26 cellular contexts compared by ENCODE assay signal in genomic region chr21:41160036-41160435, GRCh38.
"Had no signal": no experiment of that assay in that cellular context is flagged by ENCODE, and none has a peak within 500 bp of the region (broad histone marks: within the 10 kb centered on the region; RNA-seq: fewer than 3 reads in every experiment).

No MANE protein-coding gene starts in this region.

- H3K9me3 Mint-ChIP-seq: activated CD4-positive, alpha-beta memory T cell treated with anti-CD3 and anti-CD28 coated beads, Interleukin-2, amount 10 ng/mL, durations not matched to agents 7 days and 5 days had no signal

- H3K4me1 Mint-ChIP-seq: activated CD4-positive, alpha-beta memory T cell treated with anti-CD3 and anti-CD28 coated beads, Interleukin-2, amount 10 ng/mL, durations not matched to agents 7 days and 5 days; activated CD4-positive, alpha-beta T cell treated with anti-CD3 and anti-CD28 coated beads for 36 hours; activated T-helper 17 cell treated with anti-CD3 and anti-CD28 coated beads, Interleukin-2, amount 50 U/mL, for 72 hours; T-cell had no signal

- DNase-seq: activated CD4-positive, alpha-beta memory T cell treated with anti-CD3 and anti-CD28 coated beads, Interleukin-2, amount 10 ng/mL, durations not matched to agents 7 days and 5 days; activated CD4-positive, alpha-beta T cell treated with anti-CD3 and anti-CD28 coated beads for 36 hours; activated CD4-positive, alpha-beta T cell treated with anti-CD3 and anti-CD28 coated beads, Interleukin-2, amount 50 U/mL, for 1 hour; activated gamma-delta T cell; activated naive CD4-positive, alpha-beta T cell treated with anti-CD3 and anti-CD28 coated beads for 36 hours; activated T-cell treated with anti-CD3 and anti-CD28 coated beads for 4 hours; activated T-cell treated with anti-CD3 and anti-CD28 coated beads, Interleukin-2, amount 50 U/mL, for 48 hours; amygdala; Kasumi-1; KBM-7; NCI-H1092; NCI-H1417; NCI-H1930; NCI-H2171 treated with DMSO at 0.1 percent for 48 hours; NCI-H226; NCI-H510A; NCI-H526 treated with DMSO at 0.1 percent for 48 hours; NK-92 treated with Interleukin-12 subunit alpha and Interleukin-12 subunit beta, amount 100 ng/mL, for 24 hours; OCI-M1; T-cell; T-helper 2 cell; T1000; WERI-Rb-1 had no signal

- H3K4me3 Mint-ChIP-seq: activated CD4-positive, alpha-beta memory T cell treated with anti-CD3 and anti-CD28 coated beads, Interleukin-2, amount 10 ng/mL, durations not matched to agents 7 days and 5 days; activated CD4-positive, alpha-beta T cell treated with anti-CD3 and anti-CD28 coated beads for 36 hours; activated naive CD4-positive, alpha-beta T cell treated with anti-CD3 and anti-CD28 coated beads for 36 hours; activated naive CD8-positive, alpha-beta T cell; activated T-helper 17 cell treated with anti-CD3 and anti-CD28 coated beads, Interleukin-2, amount 50 U/mL, for 72 hours; T-cell had no signal

- H3K36me3 ChIP-seq: WERI-Rb-1 had no signal

- H3K27ac ChIP-seq: SK-N-MC, WERI-Rb-1 had no signal

- H3K27ac Mint-ChIP-seq: activated CD4-positive, alpha-beta memory T cell treated with anti-CD3 and anti-CD28 coated beads, Interleukin-2, amount 10 ng/mL, durations not matched to agents 7 days and 5 days; activated CD4-positive, alpha-beta T cell treated with anti-CD3 and anti-CD28 coated beads for 36 hours; activated naive CD4-positive, alpha-beta T cell treated with anti-CD3 and anti-CD28 coated beads for 36 hours; activated naive CD8-positive, alpha-beta T cell; activated T-helper 17 cell treated with anti-CD3 and anti-CD28 coated beads, Interleukin-2, amount 50 U/mL, for 72 hours; T-cell had no signal

- H3K4me3 ChIP-seq: SK-N-MC had no signal

- H3K36me3 Mint-ChIP-seq: activated naive CD8-positive, alpha-beta T cell; T-cell had no signal
